ENCODE assay signal across 22 cellular contexts in the genomic region with DNA sequence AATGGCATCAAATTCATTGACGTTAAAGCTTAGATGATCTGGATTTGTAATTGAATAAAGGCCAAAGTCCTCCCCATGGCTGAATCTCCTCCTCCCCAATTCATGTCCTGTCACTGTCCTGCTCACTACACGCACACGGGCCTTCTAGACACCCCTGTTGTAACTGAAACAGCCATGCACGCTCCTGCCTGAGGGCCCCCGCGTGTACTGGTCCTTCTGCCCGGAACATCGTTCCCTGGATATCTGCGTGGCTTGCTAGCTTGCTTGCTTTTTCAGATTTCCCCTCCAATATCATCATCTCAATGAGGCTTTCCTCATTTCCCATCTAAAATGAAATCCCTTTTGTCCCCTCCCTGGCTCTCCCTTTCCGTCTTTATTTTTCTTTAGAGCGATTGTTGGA. TPM values are rescaled to one million over a fixed set of nuclear protein-coding genes. Genes with fewer than 3 reads are reported as not detected.
DNase-seq lines count a peak whose midpoint lies in the region; ATAC-seq and TF ChIP-seq lines count a peak whose summit lies in the region.
"Had no signal": no experiment of that assay in that cellular context is flagged by ENCODE, and none has a peak within 500 bp of the region (broad histone marks: within the 10 kb centered on the region; RNA-seq: fewer than 3 reads in every experiment).

No MANE protein-coding gene starts in this region.

- TF ChIP-seq CTCF in brain (conservative IDR thresholded peaks at IDR 0.05): no peak
- TF ChIP-seq CTCF in nephron progenitor cell (IDR thresholded peaks at IDR 0.05): no peak
- no peak for TF ChIP-seq CTCF in spleen (IDR thresholded peaks at IDR 0.05 in 8 of 11, conservative IDR thresholded peaks at IDR 0.05 in 3 of 11)

- peaks cover 66% of the 10 kb centered on the region for H3K4me1 Mint-ChIP-seq in brain
- peaks cover 71% of the 10 kb centered on the region for H3K4me1 Mint-ChIP-seq in nephron progenitor cell

- DNase-seq in nephron progenitor cell: no peak
- peak; percentile 30 for DNase-seq in spleen
- DNase-seq in NOMO-1 (lab: John Stamatoyannopoulos, UW; ENCODE audit: unreplicated experiment in 2 of 2): no peak
- no peak for DNase-seq in NCI-H526 (lab: John Stamatoyannopoulos, UW)
- DNase-seq: CD4-positive, alpha-beta T cell; COR-L47; DMS79 treated with DMSO at 0.1 percent for 48 hours; NCI-H1694; NCI-H2081; NCI-H2171; NCI-H345; NCI-H524 treated with DMSO at 0.1 percent for 48 hours; SHP77; SK-N-SH had no signal

- H3K27me3 Mint-ChIP-seq in brain: no peaks in the 10 kb centered on the region
- peaks cover 5% of the 10 kb centered on the region for H3K27me3 Mint-ChIP-seq in nephron progenitor cell (ENCODE audit: low read depth, poor library complexity)

- no peak overlapping the region for H3K27ac ChIP-seq in spleen
- H3K27ac ChIP-seq: BLaER1, GM23248, KMS-11 had no signal

- intact Hi-C loops in spleen (cut with DNase I; ENCODE audit: low total_unique reads): no loop called here

- no peaks in the 10 kb centered on the region for H3K9me3 ChIP-seq in spleen
- H3K9me3 ChIP-seq: BLaER1, SK-N-SH had no signal

- H3K36me3 ChIP-seq in spleen: no peaks in the 10 kb centered on the region
- H3K36me3 ChIP-seq: BLaER1 had no signal

- no peak overlapping the region for H3K4me3 ChIP-seq in spleen
- H3K4me3 ChIP-seq: BLaER1, GM12878, GM23248 had no signal

- peaks cover 0 to 14% (median 4%) of the 10 kb centered on the region in 6 donors for H3K4me1 ChIP-seq in spleen

- H3K36me3 Mint-ChIP-seq in brain (peaks cover 20% of the 10 kb centered on the region), nephron progenitor cell (ENCODE audit: low read depth) (peaks cover 12% of the 10 kb centered on the region)

- H3K4me3 Mint-ChIP-seq in brain (peak overlapping the region in 3 of 5 experiments; percentile 13 to 27 (median 18)), nephron progenitor cell (peak overlapping the region; percentile 31)
- H3K4me3 Mint-ChIP-seq: CD4-positive, alpha-beta T cell had no signal

- TF ChIP-seq POLR2A in spleen (IDR thresholded peaks at IDR 0.05): no peak

- H3K27me3 ChIP-seq in spleen (replicated peaks in 1 of 7): peaks cover 0 to 49% (median 0%) of the 10 kb centered on the region in 7 donors
- H3K27me3 ChIP-seq: BLaER1 had no signal

- peaks cover 0 to 5% (median 3%) of the 10 kb centered on the region in 5 experiments for H3K9me3 Mint-ChIP-seq in brain
- no peaks in the 10 kb centered on the region for H3K9me3 Mint-ChIP-seq in nephron progenitor cell
- H3K9me3 Mint-ChIP-seq: CD4-positive, alpha-beta T cell had no signal

- no peak for ATAC-seq in GM19328 (IDR thresholded peaks at IDR 0.05; ENCODE audit: unreplicated experiment)
- ATAC-seq: HCT116 had no signal

- WGBS in spleen, 5 donors: 82 to 92% (median 84%) methylated on average over 11 of the region's 11 CpGs

- H3K27ac Mint-ChIP-seq in brain (peak overlapping the region; percentile 19 to 81 (median 48)), nephron progenitor cell (peak overlapping the region; percentile 12)
- H3K27ac Mint-ChIP-seq: CD4-positive, alpha-beta T cell had no signal

TF ChIP-seq in PFSK-1, 5 proteins besides CTCF, POLR2A, EP300 and RAD21:
- TF ChIP-seq FOXP2 (optimal IDR thresholded peaks at IDR 0.05; ENCODE audit: borderline replicate concordance, extremely low read depth, extremely low read length, insufficient read depth) (peak; percentile 11), TAF1 (IDR thresholded peaks at IDR 0.05; ENCODE audit: borderline replicate concordance, insufficient read depth, low read length) (no peak)
- TF ChIP-seq, protein P1, sequence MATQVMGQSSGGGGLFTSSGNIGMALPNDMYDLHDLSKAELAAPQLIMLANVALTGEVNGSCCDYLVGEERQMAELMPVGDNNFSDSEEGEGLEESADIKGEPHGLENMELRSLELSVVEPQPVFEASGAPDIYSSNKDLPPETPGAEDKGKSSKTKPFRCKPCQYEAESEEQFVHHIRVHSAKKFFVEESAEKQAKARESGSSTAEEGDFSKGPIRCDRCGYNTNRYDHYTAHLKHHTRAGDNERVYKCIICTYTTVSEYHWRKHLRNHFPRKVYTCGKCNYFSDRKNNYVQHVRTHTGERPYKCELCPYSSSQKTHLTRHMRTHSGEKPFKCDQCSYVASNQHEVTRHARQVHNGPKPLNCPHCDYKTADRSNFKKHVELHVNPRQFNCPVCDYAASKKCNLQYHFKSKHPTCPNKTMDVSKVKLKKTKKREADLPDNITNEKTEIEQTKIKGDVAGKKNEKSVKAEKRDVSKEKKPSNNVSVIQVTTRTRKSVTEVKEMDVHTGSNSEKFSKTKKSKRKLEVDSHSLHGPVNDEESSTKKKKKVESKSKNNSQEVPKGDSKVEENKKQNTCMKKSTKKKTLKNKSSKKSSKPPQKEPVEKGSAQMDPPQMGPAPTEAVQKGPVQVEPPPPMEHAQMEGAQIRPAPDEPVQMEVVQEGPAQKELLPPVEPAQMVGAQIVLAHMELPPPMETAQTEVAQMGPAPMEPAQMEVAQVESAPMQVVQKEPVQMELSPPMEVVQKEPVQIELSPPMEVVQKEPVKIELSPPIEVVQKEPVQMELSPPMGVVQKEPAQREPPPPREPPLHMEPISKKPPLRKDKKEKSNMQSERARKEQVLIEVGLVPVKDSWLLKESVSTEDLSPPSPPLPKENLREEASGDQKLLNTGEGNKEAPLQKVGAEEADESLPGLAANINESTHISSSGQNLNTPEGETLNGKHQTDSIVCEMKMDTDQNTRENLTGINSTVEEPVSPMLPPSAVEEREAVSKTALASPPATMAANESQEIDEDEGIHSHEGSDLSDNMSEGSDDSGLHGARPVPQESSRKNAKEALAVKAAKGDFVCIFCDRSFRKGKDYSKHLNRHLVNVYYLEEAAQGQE (IDR thresholded peaks at IDR 0.05; ENCODE audit: insufficient read depth in 1 of 2, low read depth in 2 of 2, low read length in 2 of 2): no peak

RNA-seq across cellular contexts. Expression of a gene that starts 15.3 kb away (rescaled TPM):
- 34.1 TPM for polyA plus RNA-seq in PFSK-1 (2012; ENCODE audit: insufficient read length, low read depth)
- polyA plus RNA-seq in brain (ENCODE audit: insufficient read depth, low read depth, low replicate concordance) (6.4 TPM), spleen (1 to 10 TPM in 1 of 3 donors, under 1 TPM in 2; 0.80 to 1.6 (median 0.80) TPM)
- 1 to 10 TPM; 2.7 to 8.9 (median 4.7) TPM for total RNA-seq in spleen
- total RNA-seq: CD4-positive, alpha-beta T cell; GM12878 had no signal
- polyA plus RNA-seq: GM12878 had no signal
